In the genomic region with DNA sequence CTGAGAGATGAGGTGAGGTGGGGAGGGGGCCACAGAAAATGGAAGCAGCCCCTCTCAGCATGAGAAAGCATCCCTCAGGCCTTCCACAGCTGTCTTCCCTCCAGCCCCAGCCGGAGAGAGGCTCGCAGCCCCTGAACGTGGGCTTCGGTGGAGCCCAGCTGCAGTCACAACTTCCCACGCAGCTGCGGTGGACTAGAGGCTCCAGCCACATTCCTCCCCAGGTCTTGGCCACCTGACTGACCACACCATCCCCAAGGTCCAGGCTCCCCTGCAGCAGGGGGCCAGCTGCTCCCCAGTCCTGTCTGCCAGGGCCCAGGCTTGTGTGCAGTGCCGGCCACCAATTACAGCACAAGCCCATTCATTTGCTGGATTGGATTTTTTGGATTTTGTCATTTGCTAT, we compare ENCODE assay signal across 24 cellular contexts.
"Had no signal": no experiment of that assay in that cellular context is flagged by ENCODE, and none has a peak within 500 bp of the region (broad histone marks: within the 10 kb centered on the region; RNA-seq: fewer than 3 reads in every experiment).

No MANE protein-coding gene starts in this region.

- ATAC-seq: activated CD4-positive, CD25-positive, alpha-beta regulatory T cell treated with anti-CD3 and anti-CD28 coated beads, Interleukin-2, amount 50 U/mL, for 24 hours; effector memory CD8-positive, alpha-beta T cell; gastroesophageal sphincter; left lobe of liver; lower lobe of right lung; mucosa of descending colon; pancreas had no signal

- H3K27ac Mint-ChIP-seq: activated CD4-positive, alpha-beta memory T cell treated with anti-CD3 and anti-CD28 coated beads for 36 hours; activated naive CD4-positive, alpha-beta T cell treated with anti-CD3 and anti-CD28 coated beads, Interleukin-2, amount 10 ng/mL, durations not matched to agents 7 days and 5 days; activated naive CD8-positive, alpha-beta T cell treated with anti-CD3 and anti-CD28 coated beads, Interleukin-2, amount 10 ng/mL, durations not matched to agents 7 days and 5 days; activated T-cell treated with anti-CD3 and anti-CD28 coated beads, Interleukin-2, amount 50 U/mL, for 24 hours; effector memory CD8-positive, alpha-beta T cell; nephron progenitor cell had no signal

- H3K9me3 Mint-ChIP-seq: activated naive CD4-positive, alpha-beta T cell treated with anti-CD3 and anti-CD28 coated beads, Interleukin-2, amount 10 ng/mL, durations not matched to agents 7 days and 5 days; activated naive CD8-positive, alpha-beta T cell treated with anti-CD3 and anti-CD28 coated beads, Interleukin-2, amount 10 ng/mL, durations not matched to agents 7 days and 5 days; activated T-cell treated with anti-CD3 and anti-CD28 coated beads, Interleukin-2, amount 50 U/mL, for 24 hours; effector memory CD8-positive, alpha-beta T cell had no signal

- H3K4me1 Mint-ChIP-seq: activated naive CD4-positive, alpha-beta T cell treated with anti-CD3 and anti-CD28 coated beads, Interleukin-2, amount 10 ng/mL, durations not matched to agents 7 days and 5 days; activated naive CD8-positive, alpha-beta T cell treated with anti-CD3 and anti-CD28 coated beads, Interleukin-2, amount 10 ng/mL, durations not matched to agents 7 days and 5 days had no signal

- H3K4me3 Mint-ChIP-seq: activated CD4-positive, alpha-beta memory T cell treated with anti-CD3 and anti-CD28 coated beads for 36 hours; activated naive CD4-positive, alpha-beta T cell treated with anti-CD3 and anti-CD28 coated beads, Interleukin-2, amount 10 ng/mL, durations not matched to agents 7 days and 5 days; activated naive CD8-positive, alpha-beta T cell treated with anti-CD3 and anti-CD28 coated beads, Interleukin-2, amount 10 ng/mL, durations not matched to agents 7 days and 5 days; activated T-cell treated with anti-CD3 and anti-CD28 coated beads, Interleukin-2, amount 50 U/mL, for 24 hours; effector memory CD8-positive, alpha-beta T cell; nephron progenitor cell had no signal

- DNase-seq: activated CD4-positive, alpha-beta memory T cell treated with anti-CD3 and anti-CD28 coated beads for 36 hours; activated CD4-positive, alpha-beta T cell treated with anti-CD3 and anti-CD28 coated beads for 48 hours; activated CD8-positive, alpha-beta memory T cell treated with anti-CD3 and anti-CD28 coated beads, Interleukin-2, amount 50 U/mL, for 48 hours; activated gamma-delta T cell; activated naive CD4-positive, alpha-beta T cell treated with anti-CD3 and anti-CD28 coated beads, Interleukin-2, amount 10 ng/mL, durations not matched to agents 7 days and 5 days; activated naive CD8-positive, alpha-beta T cell treated with anti-CD3 and anti-CD28 coated beads, Interleukin-2, amount 10 ng/mL, durations not matched to agents 7 days and 5 days; activated T-cell treated with anti-CD3 and anti-CD28 coated beads, Interleukin-2, amount 50 U/mL, for 24 hours; brain microvascular endothelial cell; effector memory CD8-positive, alpha-beta T cell; erythroblast; hypothalamus; kidney glomerular epithelial cell; lower lobe of right lung; mesenchymal stem cell; mucosa of descending colon; nephron progenitor cell; pancreas; retina; stimulated activated CD4-positive, alpha-beta T cell treated with anti-CD3 and anti-CD28 coated beads, Interleukin-2, amount 100 ng/mL, for 48 hours; stimulated activated naive CD4-positive, alpha-beta T cell treated with Interleukin-2 at 50 U/mL for 16 hours; T-helper 1 cell had no signal

- H3K36me3 Mint-ChIP-seq: activated CD4-positive, alpha-beta memory T cell treated with anti-CD3 and anti-CD28 coated beads for 36 hours; activated naive CD4-positive, alpha-beta T cell treated with anti-CD3 and anti-CD28 coated beads, Interleukin-2, amount 10 ng/mL, durations not matched to agents 7 days and 5 days; activated naive CD8-positive, alpha-beta T cell treated with anti-CD3 and anti-CD28 coated beads, Interleukin-2, amount 10 ng/mL, durations not matched to agents 7 days and 5 days had no signal

- H3K27me3 Mint-ChIP-seq: activated CD4-positive, alpha-beta memory T cell treated with anti-CD3 and anti-CD28 coated beads for 36 hours; activated naive CD4-positive, alpha-beta T cell treated with anti-CD3 and anti-CD28 coated beads, Interleukin-2, amount 10 ng/mL, durations not matched to agents 7 days and 5 days; activated naive CD8-positive, alpha-beta T cell treated with anti-CD3 and anti-CD28 coated beads, Interleukin-2, amount 10 ng/mL, durations not matched to agents 7 days and 5 days had no signal
